ENCODE assay signal across 23 cellular contexts in genomic region chr11:120268686-120269085, GRCh38. TPM values are rescaled to one million over a fixed set of nuclear protein-coding genes. Genes with fewer than 3 reads are reported as not detected.
"Had no signal": no experiment of that assay in that cellular context is flagged by ENCODE, and none has a peak within 500 bp of the region (broad histone marks: within the 10 kb centered on the region; RNA-seq: fewer than 3 reads in every experiment).

No MANE protein-coding gene starts in this region.

- DNase-seq: islet precursor cell; left ventricle myocardium inferior; mesendoderm; naive thymus-derived CD8-positive, alpha-beta T cell; nucleus accumbens; pancreas; retina; right cardiac atrium; small intestine; spleen; stimulated activated CD4-positive, alpha-beta T cell treated with anti-CD3 and anti-CD28 coated beads, Interleukin-4, amount 100 ng/mL, for 24 hours; stimulated activated naive CD4-positive, alpha-beta T cell; tibial artery; uterus had no signal

- H3K4me3 ChIP-seq: left ventricle myocardium inferior, lung, pancreas, prostate gland, spleen, suprapubic skin, thoracic aorta, tibial artery, uterus had no signal

- H3K4me1 ChIP-seq: left ventricle myocardium inferior, pancreas, prostate gland, spleen, tibial artery, uterus had no signal

- H3K27ac ChIP-seq: left ventricle myocardium inferior, pancreas, prostate gland, spleen, suprapubic skin, thoracic aorta, tibial artery, uterus had no signal

- ATAC-seq: naive thymus-derived CD8-positive, alpha-beta T cell; pancreas; right cardiac atrium; sciatic nerve; stimulated activated effector memory CD8-positive, alpha-beta T cell treated with anti-CD3 and anti-CD28 coated beads, Interleukin-12 subunit alpha, Interleukin-12 subunit beta, amount 100 ng/mL, for 72 hours had no signal

- H3K27me3 ChIP-seq: pancreas, suprapubic skin, uterus had no signal

- H3K9me3 ChIP-seq: left ventricle myocardium inferior, pancreas, prostate gland, spleen, suprapubic skin, thoracic aorta, tibial artery, uterus had no signal

- H3K36me3 ChIP-seq: left ventricle myocardium inferior, pancreas, prostate gland, spleen, suprapubic skin, thoracic aorta, tibial artery, uterus had no signal

RNA-seq across cellular contexts. Expression of gene POU2F3, which starts 28.7 kb away (rescaled TPM):
- total RNA-seq: left ventricle myocardium inferior; mononuclear cell; naive thymus-derived CD8-positive, alpha-beta T cell; neural crest cell; sciatic nerve; subcutaneous adipose tissue; thoracic aorta had no signal

RNA-seq across cellular contexts. Expression of gene TLCD5, which starts 56.4 kb away (rescaled TPM):
- total RNA-seq: mononuclear cell had no signal
- polyA plus RNA-seq: naive thymus-derived CD8-positive, alpha-beta T cell had no signal
